19 cellular contexts compared by ENCODE assay signal in genomic region chr2:240245706-240246105, GRCh38.
DNase-seq lines count a peak whose midpoint lies in the region; ATAC-seq and TF ChIP-seq lines count a peak whose summit lies in the region.
"Had no signal": no experiment of that assay in that cellular context is flagged by ENCODE, and none has a peak within 500 bp of the region (broad histone marks: within the 10 kb centered on the region; RNA-seq: fewer than 3 reads in every experiment).

No MANE protein-coding gene starts in this region.

- H3K36me3 ChIP-seq in colonic mucosa: no peaks in the 10 kb centered on the region
- no peaks in the 10 kb centered on the region for H3K36me3 ChIP-seq in spleen
- H3K36me3 ChIP-seq: upper lobe of left lung had no signal

- intact Hi-C loops in colonic mucosa (cut with DNase I) (no loop called here), spleen (cut with DNase I; ENCODE audit: low total_unique reads) (no loop called here)
- intact Hi-C loops in activated CD8-positive, alpha-beta T cell treated with anti-CD3 and anti-CD28 coated beads for 36 hours (cut with micrococcal nuclease): no loop called here

- H3K27me3 Mint-ChIP-seq in activated CD8-positive, alpha-beta T cell treated with anti-CD3 and anti-CD28 coated beads for 36 hours: peaks cover 12% of the 10 kb centered on the region

- H3K4me3 Mint-ChIP-seq in activated CD8-positive, alpha-beta T cell treated with anti-CD3 and anti-CD28 coated beads for 36 hours: no peak overlapping the region
- H3K4me3 Mint-ChIP-seq: CD4-positive, alpha-beta memory T cell had no signal

- H3K27ac ChIP-seq in colonic mucosa (no peak overlapping the region), spleen (no peak overlapping the region)
- H3K27ac ChIP-seq: 22Rv1 had no signal

- DNase-seq in NCI-H2171 treated with DMSO at 0.1 percent for 48 hours (lab: John Stamatoyannopoulos, UW): peak; percentile 5
- DNase-seq in NCI-H2171 (lab: John Stamatoyannopoulos, UW): no peak
- DNase-seq in colonic mucosa: peak; percentile 14
- peak; percentile 79 for DNase-seq in left kidney (ENCODE audit: low read depth, low spot score)
- DNase-seq in spleen: peak; percentile 58
- no peak for DNase-seq in KBM-7
- no peak for DNase-seq in activated CD8-positive, alpha-beta T cell treated with anti-CD3 and anti-CD28 coated beads for 36 hours
- DNase-seq: activated CD4-positive, alpha-beta T cell treated with anti-CD3 and anti-CD28 coated beads, Interleukin-2, amount 50 U/mL, for 4 hours; activated gamma-delta T cell; CD4-positive, alpha-beta memory T cell; effector memory CD4-positive, alpha-beta T cell; foreskin melanocyte; midbrain; NCI-H1930; SIG-M5; T-helper 9 cell had no signal

- H3K4me1 Mint-ChIP-seq in activated CD8-positive, alpha-beta T cell treated with anti-CD3 and anti-CD28 coated beads for 36 hours (ENCODE audit: low read depth): no peaks in the 10 kb centered on the region
- H3K4me1 Mint-ChIP-seq: CD4-positive, alpha-beta memory T cell had no signal

- H3K36me3 Mint-ChIP-seq in activated CD8-positive, alpha-beta T cell treated with anti-CD3 and anti-CD28 coated beads for 36 hours (ENCODE audit: low read depth): no peaks in the 10 kb centered on the region
- H3K36me3 Mint-ChIP-seq: CD4-positive, alpha-beta memory T cell had no signal

- H3K27me3 ChIP-seq in colonic mucosa (no peaks in the 10 kb centered on the region), spleen (replicated peaks in 1 of 7) (peaks cover 0 to 33% (median 0%) of the 10 kb centered on the region in 7 donors)
- H3K27me3 ChIP-seq: upper lobe of left lung had no signal

- no peak for ATAC-seq in HG02973 (IDR thresholded peaks at IDR 0.05; ENCODE audit: unreplicated experiment)
- ATAC-seq in activated CD8-positive, alpha-beta T cell treated with anti-CD3 and anti-CD28 coated beads for 36 hours: no peak

- POLR2A ChIA-PET in activated CD8-positive, alpha-beta T cell treated with anti-CD3 and anti-CD28 coated beads for 36 hours (lab: Charles Lee): no interaction called here

- H3K9ac ChIP-seq in colonic mucosa (ENCODE audit: low read depth in 2 of 2, low read length in 2 of 2): no peak overlapping the region

- H3K9me3 ChIP-seq in colonic mucosa (no peaks in the 10 kb centered on the region), spleen (no peaks in the 10 kb centered on the region)
- H3K9me3 ChIP-seq: upper lobe of left lung had no signal

- H3K4me3 ChIP-seq in colonic mucosa: no peak overlapping the region
- no peak overlapping the region for H3K4me3 ChIP-seq in spleen
- H3K4me3 ChIP-seq: upper lobe of left lung had no signal

- no peak overlapping the region for H3K27ac Mint-ChIP-seq in activated CD8-positive, alpha-beta T cell treated with anti-CD3 and anti-CD28 coated beads for 36 hours

- in situ Hi-C loops in KBM-7 (cut with MboI; ENCODE audit: low pct_unique_long_range_greater_than_20kb, low sequenced_read_pairs): loop anchor here (25.0 kb wide), 1 partner anchor 192 kb away; the partner anchor contains the start of gene GPC1

- 88 to 92% (median 88%) methylated on average over 23 of the region's 23 CpGs for WGBS in spleen, 5 donors

- no peaks in the 10 kb centered on the region for H3K9me3 Mint-ChIP-seq in activated CD8-positive, alpha-beta T cell treated with anti-CD3 and anti-CD28 coated beads for 36 hours

- CTCF ChIA-PET in activated CD8-positive, alpha-beta T cell treated with anti-CD3 and anti-CD28 coated beads for 36 hours (lab: Charles Lee): no interaction called here

- H3K4me1 ChIP-seq in colonic mucosa (no peaks in the 10 kb centered on the region), spleen (peaks cover 0 to 11% (median 2%) of the 10 kb centered on the region in 6 donors)

- TF ChIP-seq CTCF in colonic mucosa (IDR thresholded peaks at IDR 0.05) (no peak), spleen (IDR thresholded peaks at IDR 0.05 in 8 of 11, conservative IDR thresholded peaks at IDR 0.05 in 3 of 11) (no peak)
- no peak for TF ChIP-seq CTCF in activated CD8-positive, alpha-beta T cell treated with anti-CD3 and anti-CD28 coated beads for 36 hours (IDR thresholded peaks at IDR 0.05)

- TF ChIP-seq POLR2A in spleen (IDR thresholded peaks at IDR 0.05): no peak

Comparison
In these comparisons a context has a peak if more than half of its experiments do, and no peak if none do; other contexts are left out.
1. DNase-seq: peak in NCI-H2171 treated with DMSO at 0.1 percent for 48 hours (single experiment), colonic mucosa (single experiment), left kidney (single experiment) and spleen (single experiment); none in NCI-H2171 (single experiment), KBM-7 (single experiment) and activated CD8-positive, alpha-beta T cell treated with anti-CD3 and anti-CD28 coated beads for 36 hours (single experiment).